Comparison of ENCODE assay signal across 1 cellular context in the genomic region with DNA sequence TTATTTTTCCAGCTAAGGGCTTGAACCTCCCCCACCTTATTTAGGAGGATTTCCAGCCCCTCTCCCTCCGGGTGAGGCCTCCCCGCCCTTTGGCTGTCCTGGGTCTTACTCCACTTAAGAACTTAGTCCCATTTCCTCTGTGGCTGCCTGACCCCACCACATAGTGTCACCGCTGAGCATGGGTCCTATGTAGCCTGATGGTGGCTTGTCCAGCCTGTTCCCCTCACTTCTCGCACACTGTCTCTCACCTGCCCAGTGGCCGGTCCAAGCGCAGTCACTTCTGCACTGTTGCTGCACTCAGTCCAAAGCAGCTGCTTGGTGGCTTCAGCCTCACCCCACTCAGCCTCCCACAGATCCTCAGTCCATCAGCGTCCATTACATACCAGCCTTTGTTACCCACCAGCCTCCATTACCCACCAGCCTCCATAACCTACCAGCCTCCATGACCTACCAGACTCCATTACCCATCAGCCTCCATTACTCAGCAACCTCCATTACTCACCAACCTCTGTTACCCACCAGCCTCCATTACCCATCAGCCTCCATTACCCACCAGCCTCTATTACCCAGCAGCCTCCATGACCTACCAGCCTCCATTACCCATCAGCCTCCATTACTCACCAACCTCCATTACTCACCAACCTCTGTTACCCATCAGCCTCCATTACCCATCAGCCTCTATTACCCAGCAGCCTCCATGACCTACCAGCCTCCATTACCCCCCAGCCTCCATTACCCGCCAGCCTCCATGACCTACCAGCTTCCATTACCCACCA.
TF ChIP-seq lines count a peak whose summit lies in the region.

No MANE protein-coding gene starts in this region.

TF ChIP-seq in SK-N-SH, 30 proteins besides CTCF, POLR2A, EP300 and RAD21 (continued from another document):
- TF ChIP-seq, protein P1, sequence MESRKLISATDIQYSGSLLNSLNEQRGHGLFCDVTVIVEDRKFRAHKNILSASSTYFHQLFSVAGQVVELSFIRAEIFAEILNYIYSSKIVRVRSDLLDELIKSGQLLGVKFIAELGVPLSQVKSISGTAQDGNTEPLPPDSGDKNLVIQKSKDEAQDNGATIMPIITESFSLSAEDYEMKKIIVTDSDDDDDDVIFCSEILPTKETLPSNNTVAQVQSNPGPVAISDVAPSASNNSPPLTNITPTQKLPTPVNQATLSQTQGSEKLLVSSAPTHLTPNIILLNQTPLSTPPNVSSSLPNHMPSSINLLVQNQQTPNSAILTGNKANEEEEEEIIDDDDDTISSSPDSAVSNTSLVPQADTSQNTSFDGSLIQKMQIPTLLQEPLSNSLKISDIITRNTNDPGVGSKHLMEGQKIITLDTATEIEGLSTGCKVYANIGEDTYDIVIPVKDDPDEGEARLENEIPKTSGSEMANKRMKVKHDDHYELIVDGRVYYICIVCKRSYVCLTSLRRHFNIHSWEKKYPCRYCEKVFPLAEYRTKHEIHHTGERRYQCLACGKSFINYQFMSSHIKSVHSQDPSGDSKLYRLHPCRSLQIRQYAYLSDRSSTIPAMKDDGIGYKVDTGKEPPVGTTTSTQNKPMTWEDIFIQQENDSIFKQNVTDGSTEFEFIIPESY (IDR thresholded peaks at IDR 0.05; ENCODE audit: borderline replicate concordance, low read depth): no peak
- TF ChIP-seq JUND (IDR thresholded peaks at IDR 0.05): no peak
- TF ChIP-seq, protein P2, sequence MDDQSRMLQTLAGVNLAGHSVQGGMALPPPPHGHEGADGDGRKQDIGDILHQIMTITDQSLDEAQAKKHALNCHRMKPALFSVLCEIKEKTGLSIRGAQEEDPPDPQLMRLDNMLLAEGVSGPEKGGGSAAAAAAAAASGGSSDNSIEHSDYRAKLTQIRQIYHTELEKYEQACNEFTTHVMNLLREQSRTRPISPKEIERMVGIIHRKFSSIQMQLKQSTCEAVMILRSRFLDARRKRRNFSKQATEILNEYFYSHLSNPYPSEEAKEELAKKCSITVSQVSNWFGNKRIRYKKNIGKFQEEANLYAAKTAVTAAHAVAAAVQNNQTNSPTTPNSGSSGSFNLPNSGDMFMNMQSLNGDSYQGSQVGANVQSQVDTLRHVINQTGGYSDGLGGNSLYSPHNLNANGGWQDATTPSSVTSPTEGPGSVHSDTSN (IDR thresholded peaks at IDR 0.05): no peak
- no peak for TF ChIP-seq REST (IDR thresholded peaks at IDR 0.05; ENCODE audit: low read depth, low read length)
- no peak for TF ChIP-seq NFIC (IDR thresholded peaks at IDR 0.05; ENCODE audit: borderline replicate concordance)
- TF ChIP-seq POLR2AphosphoS5 (IDR thresholded peaks at IDR 0.05; ENCODE audit: low read depth, low read length): no peak
